Comparison of ENCODE assay signal across 17 cellular contexts in the genomic region with DNA sequence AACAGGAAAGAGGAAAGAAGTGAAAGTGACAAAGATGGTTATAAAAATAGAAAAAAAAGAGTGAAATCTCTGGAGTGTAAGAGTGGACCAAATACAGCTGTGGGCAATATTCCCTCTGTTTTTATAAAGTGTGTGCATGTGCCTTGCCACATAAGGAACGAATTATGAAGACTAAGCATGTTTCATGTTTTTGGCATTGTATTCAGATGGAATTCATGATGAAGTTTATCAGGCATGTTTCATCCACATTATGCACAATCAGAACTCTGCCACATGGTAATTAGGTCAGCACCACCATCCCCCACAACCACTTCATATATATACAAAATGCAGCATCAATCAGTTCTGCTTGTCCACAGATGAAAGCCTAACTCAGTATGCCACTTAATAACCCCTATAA.
"Had no signal": no experiment of that assay in that cellular context is flagged by ENCODE, and none has a peak within 500 bp of the region (broad histone marks: within the 10 kb centered on the region; RNA-seq: fewer than 3 reads in every experiment).

No MANE protein-coding gene starts in this region.

- H3K9me3 Mint-ChIP-seq: activated B cell treated with CpG ODN at 0.5 μM for 24 hours; activated CD4-positive, alpha-beta T cell treated with anti-CD3 and anti-CD28 coated beads, Interleukin-2, amount 10 ng/mL, durations not matched to agents 24 days and 14 days; activated naive CD4-positive, alpha-beta T cell treated with anti-CD3 and anti-CD28 coated beads, Interleukin-2, amount 50 U/mL, for 24 hours; activated T-helper 2 cell treated with anti-CD3 and anti-CD28 coated beads, Interferon-gamma antibody, Interleukin-2, Interleukin-4, amounts not matched to agents 10 μg/mL and 5 μg/mL and 100 μg/mL, durations not matched to agents 14 hours and 24 hours and 36 hours; natural killer cell; T-helper 1 cell treated with Interleukin-12 subunit alpha and Interleukin-12 subunit beta and Interleukin-4 antibody, amounts not matched to agents 30 μg/mL and 1 μg/mL, for 36 hours had no signal

- H3K4me1 ChIP-seq: breast epithelium, prostate gland had no signal

- H3K4me1 Mint-ChIP-seq: activated CD4-positive, alpha-beta T cell treated with anti-CD3 and anti-CD28 coated beads, Interleukin-2, amount 10 ng/mL, durations not matched to agents 24 days and 14 days; activated naive CD4-positive, alpha-beta T cell treated with anti-CD3 and anti-CD28 coated beads, Interleukin-2, amount 50 U/mL, for 24 hours had no signal

- DNase-seq: activated B cell treated with CpG ODN at 0.5 μM for 24 hours; activated CD4-positive, alpha-beta T cell treated with anti-CD3 and anti-CD28 coated beads, Interleukin-2, amount 10 ng/mL, durations not matched to agents 24 days and 14 days; activated T-cell treated with anti-CD3 and anti-CD28 coated beads for 4 hours; amygdala; effector CD4-positive, alpha-beta T cell; heart left ventricle; mammary epithelial cell; natural killer cell; occipital lobe; stimulated activated CD4-positive, alpha-beta T cell treated with anti-CD3 and anti-CD28 coated beads, Interleukin-12 subunit alpha, Interleukin-12 subunit beta, amount 100 ng/mL, for 4 hours; stimulated activated naive CD4-positive, alpha-beta T cell treated with Interleukin-2 at 50 U/mL for 16 hours had no signal

- H3K36me3 ChIP-seq: breast epithelium, heart left ventricle, prostate gland had no signal

- H3K27ac Mint-ChIP-seq: activated B cell treated with CpG ODN at 0.5 μM for 24 hours; activated CD4-positive, alpha-beta T cell treated with anti-CD3 and anti-CD28 coated beads, Interleukin-2, amount 10 ng/mL, durations not matched to agents 24 days and 14 days; activated naive CD4-positive, alpha-beta T cell treated with anti-CD3 and anti-CD28 coated beads, Interleukin-2, amount 50 U/mL, for 24 hours; activated T-helper 2 cell treated with anti-CD3 and anti-CD28 coated beads, Interferon-gamma antibody, Interleukin-2, Interleukin-4, amounts not matched to agents 10 μg/mL and 5 μg/mL and 100 μg/mL, durations not matched to agents 14 hours and 24 hours and 36 hours; natural killer cell; T-helper 1 cell treated with Interleukin-12 subunit alpha and Interleukin-12 subunit beta and Interleukin-4 antibody, amounts not matched to agents 30 μg/mL and 1 μg/mL, for 36 hours had no signal

- H3K36me3 Mint-ChIP-seq: activated naive CD4-positive, alpha-beta T cell treated with anti-CD3 and anti-CD28 coated beads, Interleukin-2, amount 50 U/mL, for 24 hours; natural killer cell had no signal

- ATAC-seq: heart left ventricle, natural killer cell, sciatic nerve had no signal

- H3K27ac ChIP-seq: breast epithelium, heart left ventricle, prostate gland had no signal

- H3K9me3 ChIP-seq: breast epithelium, heart left ventricle, prostate gland had no signal

- H3K27me3 Mint-ChIP-seq: activated B cell treated with CpG ODN at 0.5 μM for 24 hours; activated CD4-positive, alpha-beta T cell treated with anti-CD3 and anti-CD28 coated beads, Interleukin-2, amount 10 ng/mL, durations not matched to agents 24 days and 14 days; activated naive CD4-positive, alpha-beta T cell treated with anti-CD3 and anti-CD28 coated beads, Interleukin-2, amount 50 U/mL, for 24 hours had no signal

- H3K4me3 Mint-ChIP-seq: activated B cell treated with CpG ODN at 0.5 μM for 24 hours; activated CD4-positive, alpha-beta T cell treated with anti-CD3 and anti-CD28 coated beads, Interleukin-2, amount 10 ng/mL, durations not matched to agents 24 days and 14 days; activated naive CD4-positive, alpha-beta T cell treated with anti-CD3 and anti-CD28 coated beads, Interleukin-2, amount 50 U/mL, for 24 hours; natural killer cell; T-helper 1 cell treated with Interleukin-12 subunit alpha and Interleukin-12 subunit beta and Interleukin-4 antibody, amounts not matched to agents 30 μg/mL and 1 μg/mL, for 36 hours had no signal

- H3K27me3 ChIP-seq: breast epithelium, heart left ventricle had no signal

- H3K4me3 ChIP-seq: breast epithelium, heart left ventricle, prostate gland had no signal
